ENCODE assay signal across 10 cellular contexts in the genomic region with DNA sequence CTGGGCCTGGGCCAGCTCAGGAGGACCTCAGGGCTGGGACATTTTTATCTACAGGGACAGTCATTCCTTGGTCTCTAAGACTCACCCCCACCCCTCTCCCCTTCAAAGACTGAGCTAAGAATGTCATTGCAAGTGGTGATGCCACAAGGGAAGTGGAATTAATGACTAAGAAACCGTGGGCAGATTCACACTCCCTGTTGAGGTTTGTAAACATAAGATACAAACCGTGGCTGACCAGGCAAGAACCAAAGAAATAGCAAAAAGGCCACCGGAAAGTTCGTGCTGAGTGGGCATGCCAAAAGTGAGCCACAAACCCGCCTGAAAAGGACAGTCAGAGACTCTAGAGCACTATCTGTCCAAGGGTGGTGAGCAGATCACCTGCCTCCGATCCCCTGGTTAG. TPM values are rescaled to one million over a fixed set of nuclear protein-coding genes. Genes with fewer than 3 reads are reported as not detected.
DNase-seq lines count a peak whose midpoint lies in the region; ATAC-seq and TF ChIP-seq lines count a peak whose summit lies in the region.
"Had no signal": no experiment of that assay in that cellular context is flagged by ENCODE, and none has a peak within 500 bp of the region (broad histone marks: within the 10 kb centered on the region; RNA-seq: fewer than 3 reads in every experiment).

No MANE protein-coding gene starts in this region.

- no peak overlapping the region for H3K4me3 ChIP-seq in fibroblast of the aortic adventitia (ENCODE audit: low read depth, low read length)

- H3K4me1 Mint-ChIP-seq in stimulated activated naive B cell treated with anti-CD40 and anti-IgM and Interleukin-4, amounts not matched to agents 10 μg/mL and 1 μg/mL and 100 μg/mL, for 72 hours = peaks cover 4 to 13% of the 10 kb centered on the region in 2 donors

- H3K27ac ChIP-seq in RWPE1 = peak overlapping the region; percentile 97

- no peak overlapping the region for H3K4me3 Mint-ChIP-seq in stimulated activated naive B cell treated with anti-CD40 and anti-IgM and Interleukin-4, amounts not matched to agents 10 μg/mL and 1 μg/mL and 100 μg/mL, for 72 hours

- no peak overlapping the region for H3K27ac Mint-ChIP-seq in stimulated activated naive B cell treated with anti-CD40 and anti-IgM and Interleukin-4, amounts not matched to agents 10 μg/mL and 1 μg/mL and 100 μg/mL, for 72 hours

- peak; percentile 75 to 80 for ATAC-seq in stimulated activated naive B cell treated with anti-CD40 and anti-IgM and Interleukin-4, amounts not matched to agents 10 μg/mL and 1 μg/mL and 100 μg/mL, for 72 hours (replicated peaks)
- no peak for ATAC-seq in GM18520 (IDR thresholded peaks at IDR 0.05; ENCODE audit: unreplicated experiment)

- no peaks in the 10 kb centered on the region for H3K9me3 Mint-ChIP-seq in stimulated activated naive B cell treated with anti-CD40 and anti-IgM and Interleukin-4, amounts not matched to agents 10 μg/mL and 1 μg/mL and 100 μg/mL, for 72 hours

- H3K27me3 Mint-ChIP-seq in stimulated activated naive B cell treated with anti-CD40 and anti-IgM and Interleukin-4, amounts not matched to agents 10 μg/mL and 1 μg/mL and 100 μg/mL, for 72 hours = peaks cover 19 to 31% of the 10 kb centered on the region in 2 donors

- DNase-seq in SIG-M5 treated with dmso at 0.1 percent for 504 hours (lab: John Stamatoyannopoulos, UW; ENCODE audit: unreplicated experiment) = peak; percentile 30
- DNase-seq in SIG-M5 (lab: John Stamatoyannopoulos, UW) = no peak
- DNase-seq in RWPE1 (ENCODE audit: low spot score) = no peak
- peak; percentile 30 for DNase-seq in fibroblast of the aortic adventitia (ENCODE audit: low read depth)
- DNase-seq in stimulated activated naive B cell treated with anti-CD40 and anti-IgM and Interleukin-4, amounts not matched to agents 10 μg/mL and 1 μg/mL and 100 μg/mL, for 72 hours = no peak
- DNase-seq in posterior cingulate gyrus = no peak
- no peak for DNase-seq in central memory CD4-positive, alpha-beta T cell
- DNase-seq: 8988T; activated CD4-positive, alpha-beta T cell treated with anti-CD3 and anti-CD28 coated beads, Interleukin-2, amount 50 U/mL, for 4 hours had no signal

- H3K36me3 Mint-ChIP-seq in stimulated activated naive B cell treated with anti-CD40 and anti-IgM and Interleukin-4, amounts not matched to agents 10 μg/mL and 1 μg/mL and 100 μg/mL, for 72 hours = no peaks in the 10 kb centered on the region

- intact Hi-C loops in posterior cingulate gyrus (cut with DNase I) = no loop called here

- TF ChIP-seq CTCF in RWPE1 (conservative IDR thresholded peaks at IDR 0.05; ENCODE audit: low read depth) (no peak), fibroblast of the aortic adventitia (IDR thresholded peaks at IDR 0.05; ENCODE audit: insufficient read depth, low read length) (no peak)

- POLR2A ChIA-PET in RWPE1 (lab: Yijun Ruan, JAX; ENCODE audit: low non-redundant PET) = no interaction called here

- CTCF ChIA-PET in RWPE1 (lab: Yijun Ruan, JAX) = interaction anchor here (1.3 to 3.3 kb wide), 2 partner anchors 23 to 36 kb away, joined by 3 to 12 read pairs; no protein-coding TSS in a partner anchor

RNA-seq across cellular contexts. Expression of a gene that starts 25.7 kb away (rescaled TPM):
- 3.0 and 8.3 TPM in 2 replicates for total RNA-seq in fibroblast of the aortic adventitia (ENCODE audit: low replicate concordance)

Comparison
In these comparisons a context has a peak if more than half of its experiments do, and no peak if none do; other contexts are left out.
1. DNase-seq: peak in SIG-M5 treated with dmso at 0.1 percent for 504 hours (single experiment) and fibroblast of the aortic adventitia (single experiment); none in SIG-M5 (single experiment), RWPE1 (single experiment), stimulated activated naive B cell treated with anti-CD40 and anti-IgM and Interleukin-4, amounts not matched to agents 10 μg/mL and 1 μg/mL and 100 μg/mL, for 72 hours (single experiment), posterior cingulate gyrus (0 of 10) and central memory CD4-positive, alpha-beta T cell (single experiment).